10 cellular contexts compared by ENCODE assay signal in genomic region chr12:75981773-75982564, GRCh38. TPM values are rescaled to one million over a fixed set of nuclear protein-coding genes. Genes with fewer than 3 reads are reported as not detected.
A peak's percentile ranks its signal among the peaks of the same experiment; 100 is the strongest.
DNase-seq lines count a peak whose midpoint lies in the region; ATAC-seq, FAIRE-seq and TF ChIP-seq lines count a peak whose summit lies in the region.
"Had no signal": no experiment of that assay in that cellular context is flagged by ENCODE, and none has a peak within 500 bp of the region (broad histone marks: within the 10 kb centered on the region; RNA-seq: fewer than 3 reads in every experiment).

No MANE protein-coding gene starts in this region.

- H4K20me1 ChIP-seq in GM12878 (ENCODE audit: control insufficient read depth, insufficient read depth): no peaks in the 10 kb centered on the region

- peak; percentile 3; the same call in 1 of the 2 replicates for TF ChIP-seq RAD21 in GM12878 (IDR thresholded peaks at IDR 0.05; ENCODE audit: insufficient read depth, low read depth, low read length)

- H3K9me3 ChIP-seq in GM12878 (replicated peaks; ENCODE audit: control insufficient read depth, insufficient read depth, low read length) (no peaks in the 10 kb centered on the region), breast epithelium (no peaks in the 10 kb centered on the region), gastroesophageal sphincter (no peaks in the 10 kb centered on the region)

- SMC1A ChIA-PET in GM12878 (lab: Charles Lee; ENCODE audit: uncharacterized antibody, unreplicated experiment): interaction anchor here (0.7 to 14.9 kb wide), 15 partner anchors 14 to 341 kb away, joined by 3 to 327 read pairs (median 10); partner anchors contain the start of gene PHLDA1

- TF ChIP-seq POLR2A in GM12878 (IDR thresholded peaks at IDR 0.05; ENCODE audit: low read depth, low read length) (no peak), breast epithelium (IDR thresholded peaks at IDR 0.05) (no peak), gastroesophageal sphincter (IDR thresholded peaks at IDR 0.05) (no peak)

- H3K27me3 ChIP-seq in ACC112 (ENCODE audit: insufficient read depth, low read length) (no peaks in the 10 kb centered on the region), GM12878 (replicated peaks in 1 of 2; ENCODE audit: control insufficient read depth in 2 of 2, insufficient read depth in 2 of 2, low read length in 1 of 2) (no peaks in the 10 kb centered on the region), breast epithelium (no peaks in the 10 kb centered on the region), gastroesophageal sphincter (no peaks in the 10 kb centered on the region)

- H3K79me2 ChIP-seq in ACC112 (ENCODE audit: control insufficient read depth, insufficient read depth, low read length, unreplicated experiment) (no peaks in the 10 kb centered on the region), GM12878 (ENCODE audit: control insufficient read depth, insufficient read depth, low read length) (no peaks in the 10 kb centered on the region)

- H3K4me3 ChIP-seq in ACC112 (ENCODE audit: low read depth, low read length) (no peak overlapping the region), GM12878 (no peak overlapping the region), breast epithelium (no peak overlapping the region), gastroesophageal sphincter (no peak overlapping the region)

- TF ChIP-seq EP300 in GM12878 (IDR thresholded peaks at IDR 0.05; ENCODE audit: borderline replicate concordance in 1 of 2, control insufficient read depth in 1 of 2, low read depth in 2 of 2, low read length in 2 of 2) (peak; percentile 40 to 42; a peak in 2 of 4 replicates), gastroesophageal sphincter (IDR thresholded peaks at IDR 0.05) (no peak)

- WGBS in GM12878 (ENCODE audit: insufficient coverage, insufficient replicate concordance, low lambda C conversion rate, missing lambda C conversion rate): 39% methylated on average over 10 of the region's 12 CpGs
- WGBS in gastroesophageal sphincter (ENCODE audit: low coverage in 1 of 2), 2 donors: 66 to 69% methylated on average over 10 to 12 of the region's 12 CpGs

- TF ChIP-seq CTCF in GM12878 (IDR thresholded peaks at IDR 0.05 in 2 of 3, conservative IDR thresholded peaks at IDR 0.05 in 1 of 3; ENCODE audit: control insufficient read depth in 2 of 3, extremely low read depth in 1 of 3, insufficient read depth in 1 of 3, low read depth in 3 of 3, low read length in 3 of 3) (no peak), breast epithelium (IDR thresholded peaks at IDR 0.05) (no peak), gastroesophageal sphincter (IDR thresholded peaks at IDR 0.05) (no peak)

- intact Hi-C loops in GM12878 (cut with micrococcal nuclease; ENCODE audit: unreplicated experiment) (loop anchor here (1.0 kb wide), 1 partner anchor 49 kb away; the partner anchor contains the start of gene PHLDA1), breast epithelium (cut with DNase I; ENCODE audit: low total_unique reads) (no loop called here)

- RAD21 ChIA-PET in GM12878 (lab: Charles Lee; ENCODE audit: unreplicated experiment): interaction anchor here (0.9 to 7.7 kb wide), 10 partner anchors 13 to 341 kb away, joined by 3 to 125 read pairs (median 6); partner anchors contain the start of gene PHLDA1

- no peak overlapping the region for H2AFZ ChIP-seq in ACC112 (ENCODE audit: low read length, unreplicated experiment)
- peak overlapping the region; percentile 20; the same call in 1 of the 2 replicates for H2AFZ ChIP-seq in GM12878 (ENCODE audit: control insufficient read depth, low read depth, low read length)

- H3K9ac ChIP-seq in GM12878 (ENCODE audit: control insufficient read depth, insufficient read depth, low read length): no peak overlapping the region

- peak overlapping the region; percentile 71; the same call in 1 of the 2 replicates for H3K27ac ChIP-seq in ACC112 (ENCODE audit: low read depth, low read length)
- H3K27ac ChIP-seq in GM12878 (ENCODE audit: control insufficient read depth, insufficient read depth): no peak overlapping the region
- H3K27ac ChIP-seq in breast epithelium: peak overlapping the region in 1 of 2 donors; percentile 41
- H3K27ac ChIP-seq in gastroesophageal sphincter: no peak overlapping the region

- H3K36me3 ChIP-seq in ACC112 (ENCODE audit: insufficient read depth, low read length) (no peaks in the 10 kb centered on the region), GM12878 (ENCODE audit: control insufficient read depth in 2 of 2, insufficient read depth in 2 of 2, low read length in 1 of 2) (no peaks in the 10 kb centered on the region), breast epithelium (no peaks in the 10 kb centered on the region), gastroesophageal sphincter (no peaks in the 10 kb centered on the region)

- ATAC-seq in GM19351 (IDR thresholded peaks at IDR 0.05; ENCODE audit: unreplicated experiment): peak; percentile 35
- peak; percentile 63 for ATAC-seq in HG03175 (IDR thresholded peaks at IDR 0.05; ENCODE audit: unreplicated experiment)
- ATAC-seq in GM12878: peak; percentile 56
- no peak for ATAC-seq in gastroesophageal sphincter

- peaks cover 50% of the 10 kb centered on the region for H3K4me1 ChIP-seq in ACC112 (ENCODE audit: control insufficient read depth, insufficient read depth, low read length, unreplicated experiment)
- peaks cover 38% of the 10 kb centered on the region for H3K4me1 ChIP-seq in GM12878 (ENCODE audit: control insufficient read depth, insufficient read depth, low read length)
- H3K4me1 ChIP-seq in breast epithelium: peaks cover 0 to 11% of the 10 kb centered on the region in 2 donors
- H3K4me1 ChIP-seq in gastroesophageal sphincter: peaks cover 3 to 29% (median 4%) of the 10 kb centered on the region in 3 donors

- no TSS peak for BruUV-seq in GM12878 (replicated peaks; lab: Mats Ljungman, UMichigan)

- in situ Hi-C loops in GM12878 (cut with MboI): no loop called here

- DNase-seq in GM12878 (ENCODE audit: low read depth, low spot score) (no peak), breast epithelium (ENCODE audit: low spot score in 2 of 2) (no peak), NCI-H2107 (lab: John Stamatoyannopoulos, UW) (no peak), KG1 (lab: John Stamatoyannopoulos, UW) (no peak)
- DNase-seq: activated naive CD4-positive, alpha-beta T cell treated with anti-CD3 and anti-CD28 coated beads, Interleukin-2, amount 50 U/mL, for 16 hours; CD4-positive, alpha-beta memory T cell had no signal

- CTCF ChIA-PET in GM12878 (lab: Yijun Ruan, JAX): interaction anchor here (0.8 to 2.6 kb wide), 4 partner anchors 13 to 68 kb away, joined by 3 to 24 read pairs (median 3); partner anchors contain the start of gene PHLDA1

- peak overlapping the region; percentile 39; the same call in 1 of the 2 replicates for H3K4me2 ChIP-seq in GM12878 (ENCODE audit: control insufficient read depth, insufficient read depth)

- FAIRE-seq in GM12878 (lab: Jason Lieb, UNC): no peak

- POLR2A ChIA-PET in GM12878 (lab: Charles Lee): interaction anchor here (0.6 to 11.0 kb wide), 5 partner anchors 12 to 70 kb away, joined by 4 to 111 read pairs (median 5); partner anchors contain the start of gene PHLDA1

TF ChIP-seq in GM12878, 131 proteins besides CTCF, POLR2A, EP300 and RAD21 (continues in another document):
- TF ChIP-seq BACH1 (IDR thresholded peaks at IDR 0.05; ENCODE audit: borderline replicate concordance): no peak
- TF ChIP-seq NBN (IDR thresholded peaks at IDR 0.05): peak; percentile 35; the same call in 1 of the 2 replicates

RNA-seq across cellular contexts. Expression of gene PHLDA1, which starts 49.6 kb away (rescaled TPM):
- 6.9 and 7.3 TPM in 2 replicates for total RNA-seq in GM12878 (2013; cell fraction: nucleolus; rRNA removed)
- total RNA-seq in GM12878 (2014; rRNA removed) (2.1 and 2.4 TPM in 2 replicates), GM12878 (2014; rRNA removed; fragmentation: Illumina TruSeq; extraction: Trizol) (1.2 and 1.3 TPM in 2 replicates), GM12878 (2021) (2.5 and 2.7 TPM in 2 replicates), breast epithelium (10 to 100 TPM in 2 of 3 donors, 1 to 10 TPM in 1; 5.8 to 32.6 (median 23.6) TPM), gastroesophageal sphincter (10 to 100 TPM in 1 of 4 donors, 1 to 10 TPM in 3; 4.4 to 14.4 (median 7.6) TPM)
- 0.18 TPM for polyA plus RNA-seq in GM12878 (2011; ENCODE audit: low read depth)
- polyA plus RNA-seq in GM12878 (2011; rRNA removed) (14.2 and 14.8 TPM in 2 replicates), GM12878 (2014; fragmentation: Illumina TruSeq; extraction: Trizol) (1.3 and 1.6 TPM in 2 replicates), GM12878 (2014; fragmentation: Nextera tagmentation; extraction: Ambion mirVana) (under 1 TPM; 0.66 to 0.87 TPM), GM12878 (2014; rRNA removed) (1.4 and 1.8 TPM in 2 replicates), GM12878 (2016; fragmentation: Nextera tagmentation; extraction: Ambion mirVana) (1 to 10 TPM; 1.3 to 1.4 TPM)
- polyA plus RNA-seq in GM12878 (2011; cell fraction: cytosol; rRNA removed): 8.7 and 10.8 TPM in 2 replicates
- polyA plus RNA-seq in GM12878 (2011; cell fraction: nucleus; rRNA removed): 8.8 and 12.0 TPM in 2 replicates
- polyA plus RNA-seq in GM12878 (2012): 0.45 and 0.51 TPM in 2 replicates
- polyA minus RNA-seq in GM12878 (2011; rRNA and poly(A)+ RNA removed): 12.5 and 14.9 TPM in 2 replicates
- polyA minus RNA-seq in GM12878 (2011; cell fraction: cytosol; rRNA and poly(A)+ RNA removed): 12.2 and 14.1 TPM in 2 replicates
- polyA minus RNA-seq in GM12878 (2011; cell fraction: nucleus; rRNA and poly(A)+ RNA removed): 24.4 and 48.6 TPM in 2 replicates
